11 cellular contexts compared by ENCODE assay signal in the genomic region with DNA sequence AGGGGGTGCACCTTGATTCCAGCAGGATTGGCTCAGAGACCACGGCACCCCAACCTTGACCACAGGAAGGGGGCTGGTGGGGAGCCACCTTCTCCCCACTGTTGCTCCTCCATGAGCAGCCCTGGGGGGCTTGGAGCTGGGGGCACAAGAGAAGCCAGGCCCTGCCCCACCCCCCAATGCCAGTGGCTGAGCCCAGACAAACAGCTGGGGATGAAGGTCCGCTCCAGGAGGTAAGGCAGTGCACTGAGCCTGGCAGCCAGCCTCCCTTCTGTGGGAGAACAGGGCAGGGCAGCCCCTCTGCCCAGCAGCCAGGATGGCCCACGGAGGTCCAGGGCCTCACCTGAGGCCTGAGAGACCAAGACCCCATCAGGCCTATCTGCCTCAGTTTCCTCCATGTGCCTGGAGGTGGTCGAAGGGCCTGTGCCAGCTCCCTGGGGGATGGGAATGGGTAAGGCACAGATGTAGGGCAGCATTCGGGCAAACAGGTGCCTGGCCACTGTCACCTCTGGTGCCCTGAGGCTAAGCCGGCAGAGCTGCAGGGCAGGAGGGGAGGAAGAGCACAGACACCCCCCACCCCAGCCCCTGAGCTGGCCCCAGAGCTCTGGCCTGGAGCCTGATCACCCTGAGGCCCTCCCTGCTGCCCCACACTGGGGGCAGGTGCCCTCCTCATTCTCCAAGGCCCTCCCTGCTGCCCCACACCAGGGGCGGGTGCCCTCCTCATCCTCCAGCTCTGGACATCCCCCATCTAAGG. TPM values are rescaled to one million over a fixed set of nuclear protein-coding genes. Genes with fewer than 3 reads are reported as not detected.
DNase-seq lines count a peak whose midpoint lies in the region; ATAC-seq and TF ChIP-seq lines count a peak whose summit lies in the region.
"Had no signal": no experiment of that assay in that cellular context is flagged by ENCODE, and none has a peak within 500 bp of the region (broad histone marks: within the 10 kb centered on the region; RNA-seq: fewer than 3 reads in every experiment).

No MANE protein-coding gene starts in this region.

- H4K20me1 ChIP-seq in OCI-LY7 (ENCODE audit: insufficient read depth, low read length), result no peaks in the 10 kb centered on the region

- H3K27ac Mint-ChIP-seq in activated CD4-positive, alpha-beta T cell treated with anti-CD3 and anti-CD28 coated beads, Interleukin-2, amount 10 ng/mL, durations not matched to agents 24 days and 14 days, result peak overlapping the region; percentile 89
- peak overlapping the region; percentile 80 for H3K27ac Mint-ChIP-seq in dendritic cell treated with granulocyte-macrophage colony-stimulating factor and Interleukin-4, amounts not matched to agents 40 ng/mL and 50 ng/mL, for 4 days

- H3K4me3 ChIP-seq in OCI-LY7 (ENCODE audit: low read depth, low read length, poor library complexity, severe bottlenecking), result peak overlapping the region; percentile 37

- peak overlapping the region; percentile 54 for H3K4me2 ChIP-seq in OCI-LY7 (ENCODE audit: low read length)

- peak overlapping the region; percentile 94 for H3K4me3 Mint-ChIP-seq in activated CD4-positive, alpha-beta T cell treated with anti-CD3 and anti-CD28 coated beads, Interleukin-2, amount 10 ng/mL, durations not matched to agents 24 days and 14 days
- peak overlapping the region; percentile 71 for H3K4me3 Mint-ChIP-seq in dendritic cell treated with granulocyte-macrophage colony-stimulating factor and Interleukin-4, amounts not matched to agents 40 ng/mL and 50 ng/mL, for 4 days

- H3K9me2 ChIP-seq in OCI-LY7 (ENCODE audit: insufficient read depth, low read length), result no peaks in the 10 kb centered on the region

- H3K79me2 ChIP-seq in OCI-LY7 (ENCODE audit: insufficient read depth, low read depth, low read length), result no peaks in the 10 kb centered on the region
- H3K79me2 ChIP-seq: parathyroid adenoma had no signal

- no peak for DNase-seq in activated CD4-positive, alpha-beta T cell treated with anti-CD3 and anti-CD28 coated beads, Interleukin-2, amount 10 ng/mL, durations not matched to agents 24 days and 14 days
- no peak for DNase-seq in activated CD4-positive, alpha-beta T cell treated with anti-CD3 and anti-CD28 coated beads for 4 hours
- DNase-seq in OCI-LY7 (ENCODE audit: low spot score) (no peak), HuH-7.5 (ENCODE audit: low spot score) (no peak)
- DNase-seq in stimulated activated CD8-positive, alpha-beta memory T cell treated with anti-CD3 and anti-CD28 coated beads, Interleukin-4, amount 100 ng/mL, for 48 hours, result peak; percentile 30
- DNase-seq: amniotic stem cell; effector CD8-positive, alpha-beta T cell had no signal

- H3K9me3 Mint-ChIP-seq in activated CD4-positive, alpha-beta T cell treated with anti-CD3 and anti-CD28 coated beads, Interleukin-2, amount 10 ng/mL, durations not matched to agents 24 days and 14 days, result no peaks in the 10 kb centered on the region
- H3K9me3 Mint-ChIP-seq in dendritic cell treated with granulocyte-macrophage colony-stimulating factor and Interleukin-4, amounts not matched to agents 40 ng/mL and 50 ng/mL, for 4 days, result no peaks in the 10 kb centered on the region

- H3K27me3 Mint-ChIP-seq in activated CD4-positive, alpha-beta T cell treated with anti-CD3 and anti-CD28 coated beads, Interleukin-2, amount 10 ng/mL, durations not matched to agents 24 days and 14 days, result no peaks in the 10 kb centered on the region
- H3K27me3 Mint-ChIP-seq in dendritic cell treated with granulocyte-macrophage colony-stimulating factor and Interleukin-4, amounts not matched to agents 40 ng/mL and 50 ng/mL, for 4 days, result no peaks in the 10 kb centered on the region

- peak overlapping the region; percentile 35 for H3K27ac ChIP-seq in OCI-LY7 (ENCODE audit: low read depth, low read length, poor library complexity, severe bottlenecking)
- H3K27ac ChIP-seq: parathyroid adenoma had no signal

- BruUV-seq in OCI-LY7 (replicated peaks; lab: Mats Ljungman, UMichigan), result no TSS peak

- intact Hi-C loops in activated CD4-positive, alpha-beta T cell treated with anti-CD3 and anti-CD28 coated beads, Interleukin-2, amount 10 ng/mL, durations not matched to agents 24 days and 14 days (cut with micrococcal nuclease), result loop anchor here (2.0 kb wide), 1 partner anchor 39 kb away; no protein-coding TSS in a partner anchor
- intact Hi-C loops in OCI-LY7 (cut with micrococcal nuclease; ENCODE audit: unreplicated experiment), result loop anchor here (2.0 kb wide), 1 partner anchor 17 kb away; no protein-coding TSS in a partner anchor
- intact Hi-C loops in dendritic cell treated with granulocyte-macrophage colony-stimulating factor and Interleukin-4, amounts not matched to agents 40 ng/mL and 50 ng/mL, for 4 days (cut with micrococcal nuclease), result loop anchor here (5.0 kb wide), 1 partner anchor 111 kb away; the partner anchor contains the start of gene UBE2G2

- H3K9me3 ChIP-seq in OCI-LY7 (ENCODE audit: low read length), result no peaks in the 10 kb centered on the region

- peaks cover 41% of the 10 kb centered on the region for H3K4me1 ChIP-seq in OCI-LY7 (ENCODE audit: insufficient read depth, low read length, poor library complexity, severe bottlenecking)
- H3K4me1 ChIP-seq: parathyroid adenoma had no signal

- TF ChIP-seq CTCF in OCI-LY7 (conservative IDR thresholded peaks at IDR 0.05; ENCODE audit: low read length), result no peak

- POLR2A ChIA-PET in OCI-LY7 (lab: Charles Lee), result interaction anchor here (0.7 to 1.2 kb wide), 2 partner anchors 14 to 18 kb away, joined by 3 to 9 read pairs; no protein-coding TSS in a partner anchor

- no peak for ATAC-seq in HG03045 (IDR thresholded peaks at IDR 0.05; ENCODE audit: unreplicated experiment)
- no peak for ATAC-seq in GM18861 (IDR thresholded peaks at IDR 0.05; ENCODE audit: unreplicated experiment)

- H3K36me3 Mint-ChIP-seq in activated CD4-positive, alpha-beta T cell treated with anti-CD3 and anti-CD28 coated beads, Interleukin-2, amount 10 ng/mL, durations not matched to agents 24 days and 14 days (ENCODE audit: low read depth), result peaks cover 40% of the 10 kb centered on the region
- H3K36me3 Mint-ChIP-seq in dendritic cell treated with granulocyte-macrophage colony-stimulating factor and Interleukin-4, amounts not matched to agents 40 ng/mL and 50 ng/mL, for 4 days (ENCODE audit: low read depth), result peaks cover 96% of the 10 kb centered on the region

- H3K4me1 Mint-ChIP-seq in activated CD4-positive, alpha-beta T cell treated with anti-CD3 and anti-CD28 coated beads, Interleukin-2, amount 10 ng/mL, durations not matched to agents 24 days and 14 days, result peaks cover 71% of the 10 kb centered on the region
- H3K4me1 Mint-ChIP-seq in dendritic cell treated with granulocyte-macrophage colony-stimulating factor and Interleukin-4, amounts not matched to agents 40 ng/mL and 50 ng/mL, for 4 days (ENCODE audit: low read depth), result peaks cover 95% of the 10 kb centered on the region

- peak overlapping the region; percentile 64; the same call in 1 of the 2 replicates for H2AFZ ChIP-seq in OCI-LY7 (ENCODE audit: low read length)
- H2AFZ ChIP-seq: parathyroid adenoma had no signal

- H3K36me3 ChIP-seq in OCI-LY7 (ENCODE audit: insufficient read depth, low read length), result no peaks in the 10 kb centered on the region

- CTCF ChIA-PET in OCI-LY7 (lab: Charles Lee; ENCODE audit: unreplicated experiment), result interaction anchor here (0.6 kb wide), 2 partner anchors 38 to 39 kb away, joined by 3 read pairs; no protein-coding TSS in a partner anchor

RNA-seq across cellular contexts. Expression of gene ITGB2, which starts 7.1 kb away (rescaled TPM):
- total RNA-seq in activated CD4-positive, alpha-beta T cell treated with anti-CD3 and anti-CD28 coated beads, Interleukin-2, amount 10 ng/mL, durations not matched to agents 24 days and 14 days, result 265 and 266 TPM in 2 replicates
- 4.2 and 11.6 TPM in 2 replicates for total RNA-seq in OCI-LY7 (2014; rRNA removed; shearing (Covaris generic))
- 60.8 and 78.9 TPM in 2 replicates for total RNA-seq in OCI-LY7 (2022)

RNA-seq across cellular contexts. Expression of gene SLX9, which starts 26.2 kb away (rescaled TPM):
- 74.6 and 80.8 TPM in 2 replicates for total RNA-seq in activated CD4-positive, alpha-beta T cell treated with anti-CD3 and anti-CD28 coated beads, Interleukin-2, amount 10 ng/mL, durations not matched to agents 24 days and 14 days
- 18.6 and 37.0 TPM in 2 replicates for total RNA-seq in OCI-LY7 (2014; rRNA removed; shearing (Covaris generic))
- 53.3 and 61.6 TPM in 2 replicates for total RNA-seq in OCI-LY7 (2022)

RNA-seq across cellular contexts. Expression of gene PTTG1IP, which starts 40.1 kb away (rescaled TPM):
- total RNA-seq in activated CD4-positive, alpha-beta T cell treated with anti-CD3 and anti-CD28 coated beads, Interleukin-2, amount 10 ng/mL, durations not matched to agents 24 days and 14 days, result 44.2 and 46.5 TPM in 2 replicates
- total RNA-seq in OCI-LY7 (2014; rRNA removed; shearing (Covaris generic)), result 38.3 and 38.9 TPM in 2 replicates
- total RNA-seq in OCI-LY7 (2022), result 56.3 and 58.1 TPM in 2 replicates
